Comparison of ENCODE assay signal across 14 cellular contexts in genomic region chr11:92447586-92447985, GRCh38.
A peak's percentile ranks its signal among the peaks of the same experiment; 100 is the strongest.
DNase-seq lines count a peak whose midpoint lies in the region; ATAC-seq and TF ChIP-seq lines count a peak whose summit lies in the region.
"Had no signal": no experiment of that assay in that cellular context is flagged by ENCODE, and none has a peak within 500 bp of the region (broad histone marks: within the 10 kb centered on the region; RNA-seq: fewer than 3 reads in every experiment).

No MANE protein-coding gene starts in this region.

- ATAC-seq in PC-3: no peak

- no peaks in the 10 kb centered on the region for H3F3A ChIP-seq in PC-3 (ENCODE audit: low read length, unreplicated experiment)

- peak; percentile 58 for DNase-seq in ELF-1 (ENCODE audit: low read depth, low spot score)
- DNase-seq in PC-3: peak; percentile 14
- peak; percentile 25 for DNase-seq in epithelial cell of esophagus (ENCODE audit: low read depth)
- no peak for DNase-seq in H7
- DNase-seq in stimulated activated CD8-positive, alpha-beta memory T cell treated with anti-CD3 and anti-CD28 coated beads, Interleukin-4, amount 100 ng/mL, for 48 hours: no peak
- no peak for DNase-seq in D341Med (ENCODE audit: low spot score)
- DNase-seq: ACHN; Caco-2; CD4-positive, alpha-beta T cell; DMS153; DMS79; GF-D8; HCEC 1CT had no signal

- H3K4me1 ChIP-seq in PC-3 (ENCODE audit: insufficient read depth, low read length): no peaks in the 10 kb centered on the region
- H3K4me1 ChIP-seq: Caco-2 had no signal

- no peaks in the 10 kb centered on the region for H3K9me2 ChIP-seq in PC-3 (replicated peaks; ENCODE audit: low read length)

- H3K9me3 ChIP-seq in PC-3 (ENCODE audit: low read length): 0 out of 2 replicates have a peak, but pooled peaks cover 4% of the 10 kb centered on the region
- H3K9me3 ChIP-seq: Caco-2 had no signal

- TF ChIP-seq CTCF in PC-3 (conservative IDR thresholded peaks at IDR 0.05; ENCODE audit: low read depth, low read length): no peak
- no peak for TF ChIP-seq CTCF in epithelial cell of esophagus (IDR thresholded peaks at IDR 0.05; ENCODE audit: insufficient read depth, low read depth, low read length, missing control alignments)

- no peak overlapping the region for H3K4me2 ChIP-seq in PC-3 (ENCODE audit: low read length)

- H3K9ac ChIP-seq in PC-3 (ENCODE audit: low read length): no peak overlapping the region

- H2AFZ ChIP-seq in PC-3 (ENCODE audit: low read length): 0 out of 2 replicates have a peak overlapping the region, but pooled peaks have one; percentile 7

- H3K79me2 ChIP-seq in PC-3 (ENCODE audit: low read length): no peaks in the 10 kb centered on the region

- H3K27me3 ChIP-seq in PC-3 (ENCODE audit: low read length) (no peaks in the 10 kb centered on the region), H7 (ENCODE audit: control insufficient read depth, insufficient read depth, low read length) (no peaks in the 10 kb centered on the region)

- POLR2A ChIA-PET in PC-3 (lab: Charles Lee; ENCODE audit: unreplicated experiment): no interaction called here

- H3K27ac ChIP-seq in PC-3 (ENCODE audit: low read length): no peak overlapping the region
- H3K27ac ChIP-seq: C4-2B had no signal

- no peaks in the 10 kb centered on the region for H4K20me1 ChIP-seq in PC-3 (ENCODE audit: low read length)

- no TSS peak for BruUV-seq in PC-3 (replicated peaks; lab: Mats Ljungman, UMichigan)

- no peak overlapping the region for H3K4me3 ChIP-seq in PC-3 (ENCODE audit: low read length)
- no peak overlapping the region for H3K4me3 ChIP-seq in epithelial cell of esophagus (ENCODE audit: low read length)
- H3K4me3 ChIP-seq in H7 (ENCODE audit: insufficient read depth, low read depth, low read length): no peak overlapping the region

- H3K36me3 ChIP-seq in PC-3 (ENCODE audit: low read depth, low read length): no peaks in the 10 kb centered on the region
- H3K36me3 ChIP-seq in H7 (replicated peaks; ENCODE audit: control insufficient read depth, insufficient read depth, low read length): no peaks in the 10 kb centered on the region

- intact Hi-C loops in PC-3 (cut with micrococcal nuclease): no loop called here

- CTCF ChIA-PET in PC-3 (lab: Charles Lee): no interaction called here

Comparison
In these comparisons a context has a peak if more than half of its experiments do, and no peak if none do; other contexts are left out.
1. DNase-seq: peak in ELF-1 (single experiment), PC-3 (single experiment) and epithelial cell of esophagus (single experiment); none in H7 (single experiment), stimulated activated CD8-positive, alpha-beta memory T cell treated with anti-CD3 and anti-CD28 coated beads, Interleukin-4, amount 100 ng/mL, for 48 hours (single experiment) and D341Med (single experiment).